17 cellular contexts compared by ENCODE assay signal in genomic region chr15:99407716-99408115, GRCh38.
DNase-seq lines count a peak whose midpoint lies in the region; ATAC-seq and TF ChIP-seq lines count a peak whose summit lies in the region.
"Had no signal": no experiment of that assay in that cellular context is flagged by ENCODE, and none has a peak within 500 bp of the region (broad histone marks: within the 10 kb centered on the region; RNA-seq: fewer than 3 reads in every experiment).

No MANE protein-coding gene starts in this region.

- no peak overlapping the region; the same call in 1 of the 2 replicates for H4K91ac ChIP-seq in IMR-90 (ENCODE audit: insufficient read depth, low read depth, low read length)

- BruUV-seq in IMR-90 (replicated peaks; lab: Mats Ljungman, UMichigan), result no TSS peak

- 0 out of 2 replicates have a peak, but pooled peaks have one; percentile 7 for ATAC-seq in IMR-90 (ENCODE audit: low read depth)
- ATAC-seq in stimulated activated memory B cell treated with anti-CD40 and anti-IgM and Interleukin-4, amounts not matched to agents 10 μg/mL and 1 μg/mL and 100 μg/mL, for 72 hours, result no peak
- ATAC-seq in HG02798 (IDR thresholded peaks at IDR 0.05; ENCODE audit: poor library complexity, unreplicated experiment), result no peak
- ATAC-seq: activated CD4-positive, alpha-beta T cell treated with anti-CD3 and anti-CD28 coated beads for 36 hours; GM23338; natural killer cell; stimulated activated effector memory CD8-positive, alpha-beta T cell treated with anti-CD3 and anti-CD28 coated beads, Interleukin-12 subunit alpha, Interleukin-12 subunit beta, amount 100 ng/mL, for 72 hours had no signal

- H3K56ac ChIP-seq in IMR-90 (ENCODE audit: extremely low read depth, insufficient read depth, low read length), result no peak overlapping the region

- peak overlapping the region in 8 of 11 experiments; percentile 0 to 56 (median 36); a peak in 13 of 22 replicates for H3K9ac ChIP-seq in BLaER1 treated with 17β-estradiol and CSF1 and Interleukin-3, amounts not matched to agents 10 nM and 100 nM
- H3K9ac ChIP-seq in IMR-90 (ENCODE audit: low read depth, low read length) (no peak overlapping the region), fibroblast of lung (ENCODE audit: insufficient read depth, low read length) (no peak overlapping the region), endodermal cell (ENCODE audit: extremely low read depth, low read length, poor library complexity, severe bottlenecking) (no peak overlapping the region)

- no peaks in the 10 kb centered on the region for H3K36me3 ChIP-seq in BLaER1 treated with 17β-estradiol and CSF1 and Interleukin-3, amounts not matched to agents 10 nM and 100 nM
- H3K36me3 ChIP-seq in IMR-90 (ENCODE audit: control insufficient read depth, insufficient read depth, low read length), result no peaks in the 10 kb centered on the region
- no peaks in the 10 kb centered on the region for H3K36me3 ChIP-seq in fibroblast of lung (ENCODE audit: control insufficient read depth, insufficient read depth, low read length)
- H3K36me3 ChIP-seq in endodermal cell (ENCODE audit: control insufficient read depth, insufficient read depth, low read length), result no peaks in the 10 kb centered on the region
- H3K36me3 ChIP-seq: Peyer's patch, prostate gland had no signal

- peaks cover 38 to 70% (median 59%) of the 10 kb centered on the region in 10 experiments for H3K4me1 ChIP-seq in BLaER1 treated with 17β-estradiol and CSF1 and Interleukin-3, amounts not matched to agents 10 nM and 100 nM
- H3K4me1 ChIP-seq in IMR-90 (ENCODE audit: control insufficient read depth, insufficient read depth, low read length) (peaks cover 10% of the 10 kb centered on the region), fibroblast of lung (ENCODE audit: control insufficient read depth, extremely low read depth, insufficient read depth, low read length) (peaks cover 9% of the 10 kb centered on the region), endodermal cell (ENCODE audit: control insufficient read depth, insufficient read depth, low read length) (no peaks in the 10 kb centered on the region)
- H3K4me1 ChIP-seq: prostate gland had no signal

- in situ Hi-C loops in IMR-90 (cut with MboI; ENCODE audit: low sequenced_read_pairs), result no loop called here
- in situ Hi-C loops in G401 (cut with HindIII; ENCODE audit: low sequenced_read_pairs), result no loop called here

- H3K4ac ChIP-seq in IMR-90 (ENCODE audit: low read depth, low read length), result peak overlapping the region; percentile 42

- no peak overlapping the region; a peak in 1 of 4 replicates for H4K8ac ChIP-seq in IMR-90 (ENCODE audit: low read depth in 2 of 2, low read length in 2 of 2)

- POLR2A ChIA-PET in IMR-90 (lab: Charles Lee; ENCODE audit: unreplicated experiment), result no interaction called here

- CTCF ChIA-PET in IMR-90 (lab: Yijun Ruan, JAX), result interaction anchor here (2.0 to 5.0 kb wide), 2 partner anchors 296 to 300 kb away, joined by 9 to 35 read pairs; no protein-coding TSS in a partner anchor

- TF ChIP-seq POLR2A in IMR-90 (IDR thresholded peaks at IDR 0.05; ENCODE audit: low read depth, low read length), result no peak

- H3K9me3 ChIP-seq in BLaER1 treated with 17β-estradiol and CSF1 and Interleukin-3, amounts not matched to agents 10 nM and 100 nM (replicated peaks in 1 of 11), result peaks cover 0 to 9% (median 0%) of the 10 kb centered on the region in 11 experiments; a peak in 3 of 22 replicates
- H3K9me3 ChIP-seq in IMR-90 (ENCODE audit: control insufficient read depth, insufficient read depth, low read length), result no peaks in the 10 kb centered on the region
- no peaks in the 10 kb centered on the region for H3K9me3 ChIP-seq in fibroblast of lung (ENCODE audit: control insufficient read depth, insufficient read depth, low read depth, low read length)
- no peaks in the 10 kb centered on the region for H3K9me3 ChIP-seq in endodermal cell (ENCODE audit: control insufficient read depth, low read length)
- H3K9me3 ChIP-seq: Peyer's patch, prostate gland had no signal

- peak overlapping the region; percentile 80 for H2AFZ ChIP-seq in IMR-90 (replicated peaks; ENCODE audit: low read length, poor library complexity)
- H2AFZ ChIP-seq in fibroblast of lung (ENCODE audit: low read length), result no peak overlapping the region
- H2AFZ ChIP-seq: GM23338 had no signal

- H3K4me3 ChIP-seq in BLaER1 treated with 17β-estradiol and CSF1 and Interleukin-3, amounts not matched to agents 10 nM and 100 nM, result no peak overlapping the region
- no peak overlapping the region for H3K4me3 ChIP-seq in IMR-90 (ENCODE audit: insufficient read depth, low read depth, low read length)
- H3K4me3 ChIP-seq in fibroblast of lung (replicated peaks in 1 of 4; ENCODE audit: control extremely low read depth in 1 of 4, insufficient read depth in 1 of 4, low read depth in 3 of 4, low read length in 4 of 4), result no peak overlapping the region
- H3K4me3 ChIP-seq in endodermal cell (ENCODE audit: low read length), result no peak overlapping the region
- H3K4me3 ChIP-seq: GM23338, Peyer's patch, prostate gland had no signal

- H2AK5ac ChIP-seq in IMR-90 (ENCODE audit: low read depth, low read length), result peak overlapping the region; percentile 5; the same call in 1 of the 2 replicates

- H2BK15ac ChIP-seq in IMR-90 (ENCODE audit: low read depth, low read length), result no peak overlapping the region

- DNase-seq in IMR-90 (no peak), fibroblast of lung (ENCODE audit: low read depth in 2 of 2) (no peak), G401 (ENCODE audit: low spot score) (no peak), endodermal cell (no peak)
- DNase-seq: activated CD4-positive, alpha-beta T cell treated with anti-CD3 and anti-CD28 coated beads for 36 hours; activated CD8-positive, alpha-beta memory T cell treated with anti-CD3 and anti-CD28 coated beads, Interleukin-2, amount 50 U/mL, for 48 hours; glutamatergic neuron; natural killer cell; NCI-H1436 treated with DMSO at 0.1 percent for 48 hours; NCI-H345 had no signal

- TF ChIP-seq CTCF in IMR-90 (conservative IDR thresholded peaks at IDR 0.05; ENCODE audit: low read depth, low read length), result no peak
- TF ChIP-seq CTCF in fibroblast of lung (conservative IDR thresholded peaks at IDR 0.05 in 1 of 2, IDR thresholded peaks at IDR 0.05 in 1 of 2; ENCODE audit: low read depth in 1 of 2, low read length in 2 of 2), result no peak
- no peak for TF ChIP-seq CTCF in endodermal cell (conservative IDR thresholded peaks at IDR 0.05)

- no peak for TF ChIP-seq RAD21 in IMR-90 (IDR thresholded peaks at IDR 0.05; ENCODE audit: low read length)

- no peaks in the 10 kb centered on the region for H4K20me1 ChIP-seq in BLaER1 treated with 17β-estradiol and CSF1 and Interleukin-3, amounts not matched to agents 10 nM and 100 nM
- H4K20me1 ChIP-seq in IMR-90 (ENCODE audit: insufficient read depth, low read length) (no peaks in the 10 kb centered on the region), fibroblast of lung (ENCODE audit: control insufficient read depth, extremely low read depth, insufficient read depth, low read length) (no peaks in the 10 kb centered on the region)

- no peaks in the 10 kb centered on the region for H3K79me2 ChIP-seq in fibroblast of lung (ENCODE audit: control insufficient read depth, insufficient read depth, low read length)

- no peaks in the 10 kb centered on the region for H3K27me3 Mint-ChIP-seq in stimulated activated memory B cell treated with anti-CD40 and anti-IgM and Interleukin-4, amounts not matched to agents 10 μg/mL and 1 μg/mL and 100 μg/mL, for 72 hours
- H3K27me3 Mint-ChIP-seq in endodermal cell (ENCODE audit: insufficient read depth), result no peaks in the 10 kb centered on the region
- H3K27me3 Mint-ChIP-seq: activated CD4-positive, alpha-beta T cell treated with anti-CD3 and anti-CD28 coated beads for 36 hours had no signal

- dilution Hi-C loops in IMR-90 (cut with HindIII; ENCODE audit: low sequenced_read_pairs, unreplicated experiment), result no loop called here

- intact Hi-C loops in IMR-90 (cut with micrococcal nuclease), result loop anchor here (2.0 kb wide), 1 partner anchor 159 kb away; no protein-coding TSS in a partner anchor

- no peak overlapping the region; the same call in 1 of the 2 replicates for H2BK120ac ChIP-seq in IMR-90 (ENCODE audit: low read depth, low read length)

- no peak overlapping the region for H3K18ac ChIP-seq in IMR-90 (ENCODE audit: low read depth, low read length)

- no peak overlapping the region for H3K4me3 Mint-ChIP-seq in stimulated activated memory B cell treated with anti-CD40 and anti-IgM and Interleukin-4, amounts not matched to agents 10 μg/mL and 1 μg/mL and 100 μg/mL, for 72 hours
- H3K4me3 Mint-ChIP-seq in endodermal cell, result no peak overlapping the region
- H3K4me3 Mint-ChIP-seq: activated CD4-positive, alpha-beta T cell treated with anti-CD3 and anti-CD28 coated beads for 36 hours; GM23338; natural killer cell; stimulated activated effector memory CD8-positive, alpha-beta T cell treated with anti-CD3 and anti-CD28 coated beads, Interleukin-12 subunit alpha, Interleukin-12 subunit beta, amount 100 ng/mL, for 72 hours had no signal

- H3K27ac Mint-ChIP-seq in stimulated activated memory B cell treated with anti-CD40 and anti-IgM and Interleukin-4, amounts not matched to agents 10 μg/mL and 1 μg/mL and 100 μg/mL, for 72 hours, result peak overlapping the region; percentile 27
- no peak overlapping the region for H3K27ac Mint-ChIP-seq in endodermal cell
- H3K27ac Mint-ChIP-seq: activated CD4-positive, alpha-beta T cell treated with anti-CD3 and anti-CD28 coated beads for 36 hours; GM23338; natural killer cell; stimulated activated effector memory CD8-positive, alpha-beta T cell treated with anti-CD3 and anti-CD28 coated beads, Interleukin-12 subunit alpha, Interleukin-12 subunit beta, amount 100 ng/mL, for 72 hours had no signal

- no peak overlapping the region for H4K5ac ChIP-seq in IMR-90 (ENCODE audit: low read depth, low read length)

- H3K36me3 Mint-ChIP-seq in stimulated activated memory B cell treated with anti-CD40 and anti-IgM and Interleukin-4, amounts not matched to agents 10 μg/mL and 1 μg/mL and 100 μg/mL, for 72 hours, result no peaks in the 10 kb centered on the region
- no peaks in the 10 kb centered on the region for H3K36me3 Mint-ChIP-seq in endodermal cell (ENCODE audit: low read depth)
- H3K36me3 Mint-ChIP-seq: natural killer cell; stimulated activated effector memory CD8-positive, alpha-beta T cell treated with anti-CD3 and anti-CD28 coated beads, Interleukin-12 subunit alpha, Interleukin-12 subunit beta, amount 100 ng/mL, for 72 hours had no signal

- H3K4me2 ChIP-seq in BLaER1 treated with 17β-estradiol and CSF1 and Interleukin-3, amounts not matched to agents 10 nM and 100 nM, result peak overlapping the region; percentile 43 to 91 (median 79)
- H3K4me2 ChIP-seq in IMR-90 (ENCODE audit: low read depth, low read length), result no peak overlapping the region
- peak overlapping the region; percentile 71 for H3K4me2 ChIP-seq in fibroblast of lung (ENCODE audit: extremely low read depth, insufficient read depth, low read length)
- H3K4me2 ChIP-seq: GM23338 had no signal

- H2BK5ac ChIP-seq in IMR-90 (ENCODE audit: low read depth, low read length, poor library complexity, severe bottlenecking), result no peak overlapping the region

- 0 out of 2 replicates have a peak, but pooled peaks cover 3% of the 10 kb centered on the region for H3K9me1 ChIP-seq in IMR-90 (ENCODE audit: insufficient read depth, low read length)

- WGBS in IMR-90 (ENCODE audit: extremely low coverage in 2 of 2, insufficient read length in 1 of 2), 2 experiments, result no CpG with 5 or more reads among the region's 5 CpGs
- 88 to 91% methylated on average over 4 to 5 of the region's 5 CpGs for WGBS in endodermal cell (ENCODE audit: insufficient coverage in 1 of 2, insufficient read length in 1 of 2), 2 experiments

- no peaks in the 10 kb centered on the region for H3K27me3 ChIP-seq in BLaER1 treated with 17β-estradiol and CSF1 and Interleukin-3, amounts not matched to agents 10 nM and 100 nM
- no peaks in the 10 kb centered on the region for H3K27me3 ChIP-seq in IMR-90 (ENCODE audit: control insufficient read depth, insufficient read depth, low read length)
- no peaks in the 10 kb centered on the region for H3K27me3 ChIP-seq in fibroblast of lung (ENCODE audit: control insufficient read depth, insufficient read depth, low read length)
- H3K27me3 ChIP-seq in endodermal cell (ENCODE audit: control insufficient read depth, insufficient read depth, low read length, poor library complexity, severe bottlenecking), result no peaks in the 10 kb centered on the region
- H3K27me3 ChIP-seq: Peyer's patch had no signal

- peaks cover 14% of the 10 kb centered on the region for H3K4me1 Mint-ChIP-seq in stimulated activated memory B cell treated with anti-CD40 and anti-IgM and Interleukin-4, amounts not matched to agents 10 μg/mL and 1 μg/mL and 100 μg/mL, for 72 hours
- no peaks in the 10 kb centered on the region for H3K4me1 Mint-ChIP-seq in endodermal cell
- H3K4me1 Mint-ChIP-seq: natural killer cell had no signal

- no peak overlapping the region; the same call in 1 of the 2 replicates for H3K14ac ChIP-seq in IMR-90 (replicated peaks; ENCODE audit: low read depth, low read length)

- peak overlapping the region in 9 of 11 experiments; percentile 34 to 72 (median 66); a peak in 13 of 22 replicates for H3K27ac ChIP-seq in BLaER1 treated with 17β-estradiol and CSF1 and Interleukin-3, amounts not matched to agents 10 nM and 100 nM
- no peak overlapping the region for H3K27ac ChIP-seq in IMR-90 (ENCODE audit: insufficient read depth, low read length)
- no peak overlapping the region for H3K27ac ChIP-seq in fibroblast of lung (ENCODE audit: insufficient read depth, low read length)
- H3K27ac ChIP-seq in endodermal cell (ENCODE audit: low read depth, low read length), result no peak overlapping the region

- peak overlapping the region; percentile 44 for H2BK20ac ChIP-seq in IMR-90 (ENCODE audit: low read depth, low read length)

- H3K9me3 Mint-ChIP-seq in stimulated activated memory B cell treated with anti-CD40 and anti-IgM and Interleukin-4, amounts not matched to agents 10 μg/mL and 1 μg/mL and 100 μg/mL, for 72 hours, result no peaks in the 10 kb centered on the region
- H3K9me3 Mint-ChIP-seq in endodermal cell, result no peaks in the 10 kb centered on the region
- H3K9me3 Mint-ChIP-seq: GM23338; natural killer cell; stimulated activated effector memory CD8-positive, alpha-beta T cell treated with anti-CD3 and anti-CD28 coated beads, Interleukin-12 subunit alpha, Interleukin-12 subunit beta, amount 100 ng/mL, for 72 hours had no signal

- H3K79me1 ChIP-seq in IMR-90 (ENCODE audit: low read depth in 1 of 2, low read length in 2 of 2), result no peaks in the 10 kb centered on the region

- H3K23ac ChIP-seq in IMR-90 (ENCODE audit: low read depth, low read length), result no peak overlapping the region

- H2AK9ac ChIP-seq in IMR-90 (replicated peaks; ENCODE audit: low read depth, low read length, poor library complexity), result peak overlapping the region; percentile 77

Comparison
In these comparisons a context has a peak if more than half of its experiments do, and no peak if none do; other contexts are left out.
1. H3K27ac ChIP-seq: peak in BLaER1 treated with 17β-estradiol and CSF1 and Interleukin-3, amounts not matched to agents 10 nM and 100 nM (9 of 11); none in IMR-90 (single experiment), fibroblast of lung (single experiment) and endodermal cell (single experiment).
2. H3K9ac ChIP-seq: peak in BLaER1 treated with 17β-estradiol and CSF1 and Interleukin-3, amounts not matched to agents 10 nM and 100 nM (8 of 11); none in IMR-90 (single experiment), fibroblast of lung (single experiment) and endodermal cell (single experiment).